2 cellular contexts compared by ENCODE assay signal in the genomic region with DNA sequence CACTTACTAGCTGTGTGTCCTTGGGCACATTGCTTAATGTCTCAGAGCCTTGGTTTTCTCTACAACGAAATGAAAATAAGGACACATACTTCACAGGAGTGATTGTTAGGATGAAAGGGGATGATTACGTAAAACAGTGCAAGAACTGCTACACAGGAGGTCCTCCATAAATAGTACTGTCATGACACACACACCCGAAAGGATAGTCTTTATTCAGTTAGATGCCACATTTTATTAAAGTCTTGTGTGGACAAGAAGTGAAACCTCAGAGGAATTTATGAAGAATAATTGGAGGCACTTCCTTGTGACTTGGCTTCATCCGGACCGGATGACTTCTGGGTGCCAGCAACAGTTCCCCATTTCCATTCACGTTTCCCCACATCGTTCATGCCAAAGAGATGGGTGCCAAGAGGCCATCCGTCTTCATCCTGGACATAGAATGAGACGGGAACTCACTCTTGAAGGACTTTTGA.
TF ChIP-seq lines count a peak whose summit lies in the region.

No MANE protein-coding gene starts in this region.

TF ChIP-seq in A549, 52 proteins besides CTCF, POLR2A, EP300 and RAD21 (continued from another document and continues in another):
- TF ChIP-seq USF2 (IDR thresholded peaks at IDR 0.05) (no peak), HEYL (CRISPR knock-in tag; IDR thresholded peaks at IDR 0.05) (no peak), CHD2 (IDR thresholded peaks at IDR 0.05; ENCODE audit: low read length, partially characterized antibody) (no peak), MAZ (IDR thresholded peaks at IDR 0.05; ENCODE audit: borderline replicate concordance, low read depth, low read length) (no peak), CHD4 (IDR thresholded peaks at IDR 0.05; ENCODE audit: borderline replicate concordance) (no peak), HOXB5 (CRISPR knock-in tag; IDR thresholded peaks at IDR 0.05) (no peak; the same call in 1 of the 2 replicates), JUN (IDR thresholded peaks at IDR 0.05) (peak; percentile 96 to 99), RFX5 (IDR thresholded peaks at IDR 0.05) (no peak), GATA3 (IDR thresholded peaks at IDR 0.05; ENCODE audit: borderline replicate concordance) (peak; percentile 98), CBX8 (IDR thresholded peaks at IDR 0.05) (no peak), HOXB13 (CRISPR knock-in tag; IDR thresholded peaks at IDR 0.05; ENCODE audit: low read depth) (no peak; the same call in 1 of the 2 replicates), ESRRA (IDR thresholded peaks at IDR 0.05; ENCODE audit: borderline replicate concordance, low read length) (no peak), TP53 (CRISPR knock-in tag; IDR thresholded peaks at IDR 0.05) (no peak), RCOR1 (IDR thresholded peaks at IDR 0.05; ENCODE audit: low read depth, low read length) (no peak), ZSCAN20 (CRISPR knock-in tag; IDR thresholded peaks at IDR 0.05) (no peak), TFCP2L1 (CRISPR knock-in tag; IDR thresholded peaks at IDR 0.05) (no peak), PHF8 (IDR thresholded peaks at IDR 0.05; ENCODE audit: borderline replicate concordance, low read depth) (no peak), KDM1A (IDR thresholded peaks at IDR 0.05; ENCODE audit: low read depth) (no peak), FOXS1 (CRISPR knock-in tag; IDR thresholded peaks at IDR 0.05) (peak; percentile 82), MYC (IDR thresholded peaks at IDR 0.05; ENCODE audit: borderline replicate concordance, low read length) (no peak), SMC3 (IDR thresholded peaks at IDR 0.05) (peak; percentile 44; the same call in 2 of the 3 replicates), FOSB (CRISPR knock-in tag; IDR thresholded peaks at IDR 0.05) (no peak), HOXA7 (CRISPR knock-in tag; IDR thresholded peaks at IDR 0.05) (no peak), ZC3H11A (IDR thresholded peaks at IDR 0.05) (no peak), NPAS2 (CRISPR knock-in tag; IDR thresholded peaks at IDR 0.05; ENCODE audit: borderline replicate concordance) (no peak), BCL3 (IDR thresholded peaks at IDR 0.05) (peak; percentile 93; the same call in 2 of the 3 replicates), EHMT2 (IDR thresholded peaks at IDR 0.05; ENCODE audit: low read depth) (no peak)
- TF ChIP-seq, protein P1, sequence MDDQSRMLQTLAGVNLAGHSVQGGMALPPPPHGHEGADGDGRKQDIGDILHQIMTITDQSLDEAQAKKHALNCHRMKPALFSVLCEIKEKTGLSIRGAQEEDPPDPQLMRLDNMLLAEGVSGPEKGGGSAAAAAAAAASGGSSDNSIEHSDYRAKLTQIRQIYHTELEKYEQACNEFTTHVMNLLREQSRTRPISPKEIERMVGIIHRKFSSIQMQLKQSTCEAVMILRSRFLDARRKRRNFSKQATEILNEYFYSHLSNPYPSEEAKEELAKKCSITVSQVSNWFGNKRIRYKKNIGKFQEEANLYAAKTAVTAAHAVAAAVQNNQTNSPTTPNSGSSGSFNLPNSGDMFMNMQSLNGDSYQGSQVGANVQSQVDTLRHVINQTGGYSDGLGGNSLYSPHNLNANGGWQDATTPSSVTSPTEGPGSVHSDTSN (IDR thresholded peaks at IDR 0.05) = peak; percentile 54; the same call in 1 of the 2 replicates
- TF ChIP-seq, protein P2, sequence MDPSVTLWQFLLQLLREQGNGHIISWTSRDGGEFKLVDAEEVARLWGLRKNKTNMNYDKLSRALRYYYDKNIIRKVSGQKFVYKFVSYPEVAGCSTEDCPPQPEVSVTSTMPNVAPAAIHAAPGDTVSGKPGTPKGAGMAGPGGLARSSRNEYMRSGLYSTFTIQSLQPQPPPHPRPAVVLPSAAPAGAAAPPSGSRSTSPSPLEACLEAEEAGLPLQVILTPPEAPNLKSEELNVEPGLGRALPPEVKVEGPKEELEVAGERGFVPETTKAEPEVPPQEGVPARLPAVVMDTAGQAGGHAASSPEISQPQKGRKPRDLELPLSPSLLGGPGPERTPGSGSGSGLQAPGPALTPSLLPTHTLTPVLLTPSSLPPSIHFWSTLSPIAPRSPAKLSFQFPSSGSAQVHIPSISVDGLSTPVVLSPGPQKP (IDR thresholded peaks at IDR 0.05; ENCODE audit: low read depth, low read length) = no peak
- TF ChIP-seq, protein P3, sequence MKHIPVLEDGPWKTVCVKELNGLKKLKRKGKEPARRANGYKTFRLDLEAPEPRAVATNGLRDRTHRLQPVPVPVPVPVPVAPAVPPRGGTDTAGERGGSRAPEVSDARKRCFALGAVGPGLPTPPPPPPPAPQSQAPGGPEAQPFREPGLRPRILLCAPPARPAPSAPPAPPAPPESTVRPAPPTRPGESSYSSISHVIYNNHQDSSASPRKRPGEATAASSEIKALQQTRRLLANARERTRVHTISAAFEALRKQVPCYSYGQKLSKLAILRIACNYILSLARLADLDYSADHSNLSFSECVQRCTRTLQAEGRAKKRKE (CRISPR knock-in tag; IDR thresholded peaks at IDR 0.05; ENCODE audit: low read depth) = no peak
- TF ChIP-seq, protein P4, sequence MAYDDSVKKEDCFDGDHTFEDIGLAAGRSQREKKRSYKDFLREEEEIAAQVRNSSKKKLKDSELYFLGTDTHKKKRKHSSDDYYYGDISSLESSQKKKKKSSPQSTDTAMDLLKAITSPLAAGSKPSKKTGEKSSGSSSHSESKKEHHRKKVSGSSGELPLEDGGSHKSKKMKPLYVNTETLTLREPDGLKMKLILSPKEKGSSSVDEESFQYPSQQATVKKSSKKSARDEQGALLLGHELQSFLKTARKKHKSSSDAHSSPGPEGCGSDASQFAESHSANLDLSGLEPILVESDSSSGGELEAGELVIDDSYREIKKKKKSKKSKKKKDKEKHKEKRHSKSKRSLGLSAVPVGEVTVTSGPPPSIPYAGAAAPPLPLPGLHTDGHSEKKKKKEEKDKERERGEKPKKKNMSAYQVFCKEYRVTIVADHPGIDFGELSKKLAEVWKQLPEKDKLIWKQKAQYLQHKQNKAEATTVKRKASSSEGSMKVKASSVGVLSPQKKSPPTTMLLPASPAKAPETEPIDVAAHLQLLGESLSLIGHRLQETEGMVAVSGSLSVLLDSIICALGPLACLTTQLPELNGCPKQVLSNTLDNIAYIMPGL (CRISPR knock-in tag; IDR thresholded peaks at IDR 0.05; ENCODE audit: borderline replicate concordance) = no peak

TF ChIP-seq in SK-N-SH, 30 proteins besides CTCF, POLR2A, EP300 and RAD21 (continued from another document):
- TF ChIP-seq, protein P1 (IDR thresholded peaks at IDR 0.05) = peak; percentile 45; the same call in 1 of the 2 replicates
- TF ChIP-seq NRF1 (IDR thresholded peaks at IDR 0.05; ENCODE audit: low read depth, low read length) = no peak
- TF ChIP-seq GATA2 (CRISPR knock-in tag; IDR thresholded peaks at IDR 0.05) = no peak
- no peak for TF ChIP-seq ZBTB33 (IDR thresholded peaks at IDR 0.05; ENCODE audit: borderline replicate concordance, low read depth)
- no peak for TF ChIP-seq FOXM1 (IDR thresholded peaks at IDR 0.05; ENCODE audit: low read depth)
- TF ChIP-seq, protein P5, sequence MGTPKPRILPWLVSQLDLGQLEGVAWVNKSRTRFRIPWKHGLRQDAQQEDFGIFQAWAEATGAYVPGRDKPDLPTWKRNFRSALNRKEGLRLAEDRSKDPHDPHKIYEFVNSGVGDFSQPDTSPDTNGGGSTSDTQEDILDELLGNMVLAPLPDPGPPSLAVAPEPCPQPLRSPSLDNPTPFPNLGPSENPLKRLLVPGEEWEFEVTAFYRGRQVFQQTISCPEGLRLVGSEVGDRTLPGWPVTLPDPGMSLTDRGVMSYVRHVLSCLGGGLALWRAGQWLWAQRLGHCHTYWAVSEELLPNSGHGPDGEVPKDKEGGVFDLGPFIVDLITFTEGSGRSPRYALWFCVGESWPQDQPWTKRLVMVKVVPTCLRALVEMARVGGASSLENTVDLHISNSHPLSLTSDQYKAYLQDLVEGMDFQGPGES (IDR thresholded peaks at IDR 0.05; ENCODE audit: low read depth, low read length) = no peak
- TF ChIP-seq JUND (IDR thresholded peaks at IDR 0.05) = no peak
- TF ChIP-seq YY1 (IDR thresholded peaks at IDR 0.05; ENCODE audit: low read depth) = no peak
- no peak for TF ChIP-seq TAF1 (IDR thresholded peaks at IDR 0.05; ENCODE audit: borderline replicate concordance, low read depth, low read length)
- TF ChIP-seq RFX5 (IDR thresholded peaks at IDR 0.05; ENCODE audit: low read length) = no peak
- TF ChIP-seq TCF12 (IDR thresholded peaks at IDR 0.05) = peak; percentile 24; the same call in 1 of the 2 replicates
- TF ChIP-seq SIN3A (IDR thresholded peaks at IDR 0.05; ENCODE audit: borderline replicate concordance, low read depth, low read length) = no peak
- no peak for TF ChIP-seq USF1 (IDR thresholded peaks at IDR 0.05; ENCODE audit: borderline replicate concordance, low read depth)
